Comparison of ENCODE assay signal across 10 cellular contexts in genomic region chr3:110815008-110815583, GRCh38.
DNase-seq lines count a peak whose midpoint lies in the region; ATAC-seq and TF ChIP-seq lines count a peak whose summit lies in the region.
"Had no signal": no experiment of that assay in that cellular context is flagged by ENCODE, and none has a peak within 500 bp of the region (broad histone marks: within the 10 kb centered on the region; RNA-seq: fewer than 3 reads in every experiment).

No MANE protein-coding gene starts in this region.

- no peak for TF ChIP-seq POLR2A in HCT116 (IDR thresholded peaks at IDR 0.05; ENCODE audit: borderline replicate concordance, extremely low read depth, insufficient read depth, insufficient read length)

- TF ChIP-seq CTCF in HCT116 (IDR thresholded peaks at IDR 0.05 in 2 of 3, conservative IDR thresholded peaks at IDR 0.05 in 1 of 3; ENCODE audit: borderline replicate concordance in 1 of 3, insufficient read depth in 1 of 3, low read depth in 2 of 3, low read length in 2 of 3): no peak

- TSS peak; percentile 93 for BruUV-seq in HCT116 (replicated peaks; lab: Mats Ljungman, UMichigan)

- peak overlapping the region in 1 of 2 experiments; percentile 21; a peak in 3 of 4 replicates for H3K4me3 ChIP-seq in HCT116 (replicated peaks in 1 of 2; ENCODE audit: low read depth in 1 of 2, low read length in 2 of 2)

- peak overlapping the region; percentile 78 for H3K27ac Mint-ChIP-seq in activated CD4-positive, alpha-beta memory T cell treated with anti-CD3 and anti-CD28 coated beads for 36 hours

- no peaks in the 10 kb centered on the region for H4K20me1 ChIP-seq in HCT116 (ENCODE audit: insufficient read depth)

- no peaks in the 10 kb centered on the region for H3K9me3 ChIP-seq in HCT116 (ENCODE audit: control insufficient read depth in 1 of 2, insufficient read depth in 1 of 2, low read depth in 1 of 2, low read length in 2 of 2)

- H3K4me1 ChIP-seq in HCT116 (ENCODE audit: control insufficient read depth in 1 of 2, insufficient read depth in 2 of 2, low read length in 2 of 2): peaks cover 47 to 53% of the 10 kb centered on the region in 2 experiments

- CTCF ChIA-PET in HCT116 (lab: Charles Lee): no interaction called here
- CTCF ChIA-PET in activated CD4-positive, alpha-beta memory T cell treated with anti-CD3 and anti-CD28 coated beads for 36 hours (lab: Charles Lee): interaction anchor here (0.7 kb wide), 1 partner anchor 338 kb away, joined by 3 read pairs; no protein-coding TSS in a partner anchor

- H3K4me3 Mint-ChIP-seq in activated CD4-positive, alpha-beta memory T cell treated with anti-CD3 and anti-CD28 coated beads for 36 hours: peak overlapping the region; percentile 12
- H3K4me3 Mint-ChIP-seq: central memory CD8-positive, alpha-beta T cell had no signal

- no peak for TF ChIP-seq RAD21 in HCT116 (IDR thresholded peaks at IDR 0.05; ENCODE audit: low read depth)

- RAD21 ChIA-PET in HCT116 (lab: Charles Lee; ENCODE audit: low non-redundant PET in 1 of 2, low total read pairs in 2 of 2, uncharacterized antibody in 2 of 2, unreplicated experiment in 2 of 2): interaction anchor here in 1 of 2 experiments (0.7 kb wide), 1 partner anchor 264 kb away, joined by 3 read pairs; no protein-coding TSS in a partner anchor

- H3K27me3 ChIP-seq in HCT116 (ENCODE audit: insufficient read depth, low read length): no peaks in the 10 kb centered on the region

- peaks cover 0 to 10% of the 10 kb centered on the region in 2 experiments; a peak in 1 of 4 replicates for H3K36me3 ChIP-seq in HCT116 (ENCODE audit: control insufficient read depth in 1 of 2, insufficient read depth in 2 of 2, low read length in 2 of 2)

- in situ Hi-C loops in ACHN (cut with HindIII; ENCODE audit: low pct_ligation_motif_present, low pct_unique_long_range_greater_than_20kb, low sequenced_read_pairs): no loop called here

- peaks cover 15% of the 10 kb centered on the region for H3K27me3 Mint-ChIP-seq in activated CD4-positive, alpha-beta memory T cell treated with anti-CD3 and anti-CD28 coated beads for 36 hours

- no peaks in the 10 kb centered on the region for H3K79me2 ChIP-seq in HCT116 (ENCODE audit: insufficient read depth, low read length)

- DNase-seq in ACHN (peak; percentile 7), HCT116 (ENCODE audit: low read depth, low spot score) (peak; percentile 89), foreskin melanocyte (peak; percentile 59), NCI-H526 treated with DMSO at 0.1 percent for 48 hours (lab: John Stamatoyannopoulos, UW) (no peak)
- no peak for DNase-seq in activated CD4-positive, alpha-beta memory T cell treated with anti-CD3 and anti-CD28 coated beads for 36 hours
- DNase-seq in stimulated activated CD4-positive, alpha-beta T cell treated with anti-CD3 and anti-CD28 coated beads, Interleukin-4, amount 100 ng/mL, for 24 hours: no peak
- DNase-seq: COR-L47 had no signal

- peak overlapping the region; percentile 91 for H3K27ac ChIP-seq in HCT116 (ENCODE audit: low read depth, low read length)

- H2AFZ ChIP-seq in HCT116 (ENCODE audit: low read depth, low read length, poor library complexity, severe bottlenecking): no peak overlapping the region

- peak overlapping the region; percentile 68 for H3K4me2 ChIP-seq in HCT116 (ENCODE audit: low read length)

- no peaks in the 10 kb centered on the region for H3K9me3 Mint-ChIP-seq in activated CD4-positive, alpha-beta memory T cell treated with anti-CD3 and anti-CD28 coated beads for 36 hours
- H3K9me3 Mint-ChIP-seq: central memory CD8-positive, alpha-beta T cell had no signal

- ATAC-seq in HCT116: peak; percentile 71
- no peak for ATAC-seq in GM21723 (IDR thresholded peaks at IDR 0.05; ENCODE audit: unreplicated experiment)
- no peak for ATAC-seq in HG02981 (IDR thresholded peaks at IDR 0.05; ENCODE audit: unreplicated experiment)

- peak overlapping the region; percentile 54 for H3K9ac ChIP-seq in HCT116 (ENCODE audit: low read length)

- POLR2A ChIA-PET in HCT116 (lab: Charles Lee): no interaction called here
- POLR2A ChIA-PET in activated CD4-positive, alpha-beta memory T cell treated with anti-CD3 and anti-CD28 coated beads for 36 hours (lab: Charles Lee): interaction anchor here (1.4 kb wide), 2 partner anchors 424 to 733 kb away, joined by 3 to 4 read pairs; no protein-coding TSS in a partner anchor

- intact Hi-C loops in HCT116 (cut with micrococcal nuclease): loop anchor here (10.0 kb wide), 2 partner anchors 240 to 400 kb away; no protein-coding TSS in a partner anchor
- intact Hi-C loops in activated CD4-positive, alpha-beta memory T cell treated with anti-CD3 and anti-CD28 coated beads for 36 hours (cut with micrococcal nuclease): loop anchor here (10.0 kb wide), 5 partner anchors 520 to 1240 kb away; no protein-coding TSS in a partner anchor

- no peaks in the 10 kb centered on the region for H3K9me2 ChIP-seq in HCT116 (ENCODE audit: insufficient read depth)

- H3K36me3 Mint-ChIP-seq in activated CD4-positive, alpha-beta memory T cell treated with anti-CD3 and anti-CD28 coated beads for 36 hours: no peaks in the 10 kb centered on the region

- peaks cover 19% of the 10 kb centered on the region for H3K4me1 Mint-ChIP-seq in activated CD4-positive, alpha-beta memory T cell treated with anti-CD3 and anti-CD28 coated beads for 36 hours (ENCODE audit: low read depth)

TF ChIP-seq in HCT116, 20 proteins besides CTCF, POLR2A, EP300 and RAD21:
- TF ChIP-seq CEBPB (IDR thresholded peaks at IDR 0.05; ENCODE audit: low read depth): peak; percentile 26; the same call in 1 of the 2 replicates
- TF ChIP-seq EGR1 (IDR thresholded peaks at IDR 0.05; ENCODE audit: low read depth): peak; percentile 11; the same call in 1 of the 2 replicates
- TF ChIP-seq FOSL1 (IDR thresholded peaks at IDR 0.05; ENCODE audit: low read depth): peak; percentile 72
- 0 out of 2 replicates have a peak, but pooled peaks have one; percentile 23 for TF ChIP-seq ELF1 (IDR thresholded peaks at IDR 0.05; ENCODE audit: borderline replicate concordance, low read depth)
- TF ChIP-seq ZFX (IDR thresholded peaks at IDR 0.05): no peak
- no peak for TF ChIP-seq EZH2 (IDR thresholded peaks at IDR 0.05)
- TF ChIP-seq YY1 (IDR thresholded peaks at IDR 0.05; ENCODE audit: extremely low read depth, insufficient replicate concordance, low read depth, low read length): no peak
- TF ChIP-seq POLR2AphosphoS5 (IDR thresholded peaks at IDR 0.05; ENCODE audit: low read depth, low read length): 0 out of 2 replicates have a peak, but pooled peaks have one; percentile 16
- no peak for TF ChIP-seq SIN3A (IDR thresholded peaks at IDR 0.05; ENCODE audit: low read depth)
- TF ChIP-seq, protein P1, sequence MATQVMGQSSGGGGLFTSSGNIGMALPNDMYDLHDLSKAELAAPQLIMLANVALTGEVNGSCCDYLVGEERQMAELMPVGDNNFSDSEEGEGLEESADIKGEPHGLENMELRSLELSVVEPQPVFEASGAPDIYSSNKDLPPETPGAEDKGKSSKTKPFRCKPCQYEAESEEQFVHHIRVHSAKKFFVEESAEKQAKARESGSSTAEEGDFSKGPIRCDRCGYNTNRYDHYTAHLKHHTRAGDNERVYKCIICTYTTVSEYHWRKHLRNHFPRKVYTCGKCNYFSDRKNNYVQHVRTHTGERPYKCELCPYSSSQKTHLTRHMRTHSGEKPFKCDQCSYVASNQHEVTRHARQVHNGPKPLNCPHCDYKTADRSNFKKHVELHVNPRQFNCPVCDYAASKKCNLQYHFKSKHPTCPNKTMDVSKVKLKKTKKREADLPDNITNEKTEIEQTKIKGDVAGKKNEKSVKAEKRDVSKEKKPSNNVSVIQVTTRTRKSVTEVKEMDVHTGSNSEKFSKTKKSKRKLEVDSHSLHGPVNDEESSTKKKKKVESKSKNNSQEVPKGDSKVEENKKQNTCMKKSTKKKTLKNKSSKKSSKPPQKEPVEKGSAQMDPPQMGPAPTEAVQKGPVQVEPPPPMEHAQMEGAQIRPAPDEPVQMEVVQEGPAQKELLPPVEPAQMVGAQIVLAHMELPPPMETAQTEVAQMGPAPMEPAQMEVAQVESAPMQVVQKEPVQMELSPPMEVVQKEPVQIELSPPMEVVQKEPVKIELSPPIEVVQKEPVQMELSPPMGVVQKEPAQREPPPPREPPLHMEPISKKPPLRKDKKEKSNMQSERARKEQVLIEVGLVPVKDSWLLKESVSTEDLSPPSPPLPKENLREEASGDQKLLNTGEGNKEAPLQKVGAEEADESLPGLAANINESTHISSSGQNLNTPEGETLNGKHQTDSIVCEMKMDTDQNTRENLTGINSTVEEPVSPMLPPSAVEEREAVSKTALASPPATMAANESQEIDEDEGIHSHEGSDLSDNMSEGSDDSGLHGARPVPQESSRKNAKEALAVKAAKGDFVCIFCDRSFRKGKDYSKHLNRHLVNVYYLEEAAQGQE (IDR thresholded peaks at IDR 0.05; ENCODE audit: low read depth): no peak
- TF ChIP-seq JUND (IDR thresholded peaks at IDR 0.05): peak; percentile 64
- peak; percentile 37; the same call in 1 of the 2 replicates for TF ChIP-seq MAX (IDR thresholded peaks at IDR 0.05)
- peak; percentile 65 for TF ChIP-seq SRF (IDR thresholded peaks at IDR 0.05; ENCODE audit: low read depth)
- TF ChIP-seq CBX3 (IDR thresholded peaks at IDR 0.05; ENCODE audit: low read depth): 0 out of 2 replicates have a peak, but pooled peaks have one; percentile 39
- TF ChIP-seq SP1 (IDR thresholded peaks at IDR 0.05; ENCODE audit: low read depth): peak; percentile 63
TF ChIP-seq in HCT116: peak in this region for 10.

Comparison
In these comparisons a context has a peak if more than half of its experiments do, and no peak if none do; other contexts are left out.
1. DNase-seq: peak in ACHN (single experiment), HCT116 (single experiment) and foreskin melanocyte (single experiment); none in activated CD4-positive, alpha-beta memory T cell treated with anti-CD3 and anti-CD28 coated beads for 36 hours (single experiment), NCI-H526 treated with DMSO at 0.1 percent for 48 hours (single experiment) and stimulated activated CD4-positive, alpha-beta T cell treated with anti-CD3 and anti-CD28 coated beads, Interleukin-4, amount 100 ng/mL, for 24 hours (single experiment).